6 cellular contexts compared by ENCODE assay signal in the genomic region with DNA sequence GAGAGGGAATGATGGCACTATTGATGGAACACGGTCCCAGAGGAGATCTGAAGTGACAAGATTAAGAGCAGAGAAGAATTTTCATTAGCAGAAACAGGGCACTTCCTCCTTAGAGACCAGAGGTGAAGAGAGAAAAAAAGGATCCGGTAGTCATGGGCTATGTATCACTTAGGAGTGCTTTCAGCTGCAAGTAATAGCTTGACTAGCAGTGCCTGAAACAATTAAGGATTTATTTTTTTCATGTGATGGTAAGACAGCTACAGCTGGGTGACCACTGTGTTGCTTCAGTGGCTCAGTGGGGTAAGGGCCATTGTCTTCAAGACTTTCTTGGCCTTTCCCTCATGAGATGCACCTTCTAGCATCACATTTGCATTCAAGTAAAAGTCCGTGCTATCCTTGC.
"Had no signal": no experiment of that assay in that cellular context is flagged by ENCODE, and none has a peak within 500 bp of the region (broad histone marks: within the 10 kb centered on the region; RNA-seq: fewer than 3 reads in every experiment).

No MANE protein-coding gene starts in this region.

- DNase-seq: GM23248, GOT3, H9, HCEC 1CT, IMR-90 had no signal

- H3K27ac ChIP-seq: GM23248 had no signal

- H3K4me3 ChIP-seq: GM23248, K562 had no signal

- H3K27ac Mint-ChIP-seq: H9 had no signal

- H2AFZ ChIP-seq: GM23248 had no signal

- H3K4me3 Mint-ChIP-seq: H9 had no signal

- H3K9ac ChIP-seq: GM23248 had no signal
